8 cellular contexts compared by ENCODE assay signal in the genomic region with DNA sequence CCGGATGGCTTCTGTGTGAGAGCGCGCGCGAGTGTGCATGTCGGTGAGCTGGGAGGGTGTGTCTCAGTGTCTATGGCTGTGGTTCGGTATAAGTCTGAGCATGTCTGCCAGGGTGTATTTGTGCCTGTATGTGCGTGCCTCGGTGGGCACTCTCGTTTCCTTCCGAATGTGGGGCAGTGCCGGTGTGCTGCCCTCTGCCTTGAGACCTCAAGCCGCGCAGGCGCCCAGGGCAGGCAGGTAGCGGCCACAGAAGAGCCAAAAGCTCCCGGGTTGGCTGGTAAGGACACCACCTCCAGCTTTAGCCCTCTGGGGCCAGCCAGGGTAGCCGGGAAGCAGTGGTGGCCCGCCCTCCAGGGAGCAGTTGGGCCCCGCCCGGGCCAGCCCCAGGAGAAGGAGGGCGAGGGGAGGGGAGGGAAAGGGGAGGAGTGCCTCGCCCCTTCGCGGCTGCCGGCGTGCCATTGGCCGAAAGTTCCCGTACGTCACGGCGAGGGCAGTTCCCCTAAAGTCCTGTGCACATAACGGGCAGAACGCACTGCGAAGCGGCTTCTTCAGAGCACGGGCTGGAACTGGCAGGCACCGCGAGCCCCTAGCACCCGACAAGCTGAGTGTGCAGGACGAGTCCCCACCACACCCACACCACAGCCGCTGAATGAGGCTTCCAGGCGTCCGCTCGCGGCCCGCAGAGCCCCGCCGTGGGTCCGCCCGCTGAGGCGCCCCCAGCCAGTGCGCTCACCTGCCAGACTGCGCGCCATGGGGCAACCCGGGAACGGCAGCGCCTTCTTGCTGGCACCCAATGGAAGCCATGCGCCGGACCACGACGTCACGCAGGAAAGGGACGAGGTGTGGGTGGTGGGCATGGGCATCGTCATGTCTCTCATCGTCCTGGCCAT. TPM values are rescaled to one million over a fixed set of nuclear protein-coding genes. Genes with fewer than 3 reads are reported as not detected.
DNase-seq lines count a peak whose midpoint lies in the region; ATAC-seq, FAIRE-seq and TF ChIP-seq lines count a peak whose summit lies in the region.

A gene (plus strand): TSS at position 530 of the 890 bp plus-strand sequence. CDS start 221 bp downstream, at position 751.

- H3K36me3 Mint-ChIP-seq in HFFc6 (ENCODE audit: low read depth), result peaks cover 15% of the 10 kb centered on the region; the same call in 1 of the 2 replicates

- H2AFZ ChIP-seq in K562 (ENCODE audit: low read depth, low read length), result peak within 1 kb of the TSS; percentile 90

- TF ChIP-seq EP300 in K562 (IDR thresholded peaks at IDR 0.05; ENCODE audit: low read length), result no peak

- peak; percentile 100 for ATAC-seq in K562
- ATAC-seq in sciatic nerve, result peak; percentile 97

- no peaks in the 10 kb centered on the region for H3K9me1 ChIP-seq in K562 (ENCODE audit: control insufficient read depth, insufficient read depth, low read length)

- TF ChIP-seq CTCF in HFFc6 (IDR thresholded peaks at IDR 0.05) (no peak), K562 (IDR thresholded peaks at IDR 0.05 in 2 of 3, conservative IDR thresholded peaks at IDR 0.05 in 1 of 3; ENCODE audit: insufficient read depth in 2 of 3, low read depth in 1 of 3, low read length in 3 of 3) (no peak)

- H3K4me3 Mint-ChIP-seq in HFFc6, result peak within 1 kb of the TSS; percentile 94

- CTCF ChIA-PET in K562 (lab: Yijun Ruan, JAX; ENCODE audit: low intra/inter-chr PET ratio), result no interaction called here

- peak within 1 kb of the TSS; percentile 36 for H3K4me3 ChIP-seq in K562

- no peaks in the 10 kb centered on the region for H3K36me3 ChIP-seq in K562 (ENCODE audit: control insufficient read depth, insufficient read depth, low read length)

- no peaks in the 10 kb centered on the region for H3K79me2 ChIP-seq in K562 (ENCODE audit: control insufficient read depth, insufficient read depth, low read length)

- H3K4me1 ChIP-seq in K562 (replicated peaks in 1 of 2; ENCODE audit: control insufficient read depth in 2 of 2, insufficient read depth in 2 of 2, low read length in 2 of 2), result peaks cover 5 to 12% of the 10 kb centered on the region in 2 experiments; a peak in 3 of 5 replicates

- H3K4me2 ChIP-seq in K562 (ENCODE audit: insufficient read depth, low read length), result peak within 1 kb of the TSS; percentile 88

- TF ChIP-seq RAD21 in K562 (CRISPR knock-in tag; conservative IDR thresholded peaks at IDR 0.05 in 1 of 2, IDR thresholded peaks at IDR 0.05 in 1 of 2), result no peak

- H3K27ac Mint-ChIP-seq in HFFc6, result peak within 1 kb of the TSS; percentile 84

- intact Hi-C loops in K562 (cut with micrococcal nuclease) (no loop called here), sciatic nerve (cut with DNase I) (no loop called here)

- no peaks in the 10 kb centered on the region for H3K9me3 Mint-ChIP-seq in HFFc6

- in situ Hi-C loops in K562 (cut with MboI), result no loop called here

- TF ChIP-seq POLR2A in GM10847 (IDR thresholded peaks at IDR 0.05; ENCODE audit: extremely low read depth, insufficient read length) (peak; percentile 75), K562 (conservative IDR thresholded peaks at IDR 0.05) (no peak)

- no TSS peak for BruUV-seq in K562 (replicated peaks; lab: Mats Ljungman, UMichigan)

- H3K27me3 ChIP-seq in K562 (ENCODE audit: control insufficient read depth in 2 of 2, insufficient read depth in 2 of 2, low read length in 2 of 2), result peaks cover 19 to 26% of the 10 kb centered on the region in 2 experiments

- H3K27me3 Mint-ChIP-seq in HFFc6 (ENCODE audit: insufficient read depth), result peaks cover 1% of the 10 kb centered on the region; the same call in 1 of the 2 replicates

- 13% methylated on average over 48 of the region's 66 CpGs for WGBS in K562 (ENCODE audit: insufficient coverage, low coverage, missing lambda C conversion rate)

- H3K9ac ChIP-seq in K562 (ENCODE audit: insufficient read depth in 1 of 2, low read depth in 2 of 2, low read length in 2 of 2), result peak within 1 kb of the TSS; percentile 39 to 90

- H4K20me1 ChIP-seq in K562 (replicated peaks; ENCODE audit: control insufficient read depth, insufficient read depth, low read length), result no peaks in the 10 kb centered on the region; the same call in 1 of the 2 replicates

- peak; percentile 92 for DNase-seq in HFFc6
- DNase-seq in NCI-H1048 (lab: John Stamatoyannopoulos, UW), result peak; percentile 46
- peak; percentile 89 for DNase-seq in T1000 (lab: John Stamatoyannopoulos, UW)
- DNase-seq in K562 (ENCODE audit: extremely low read depth in 1 of 4, low spot score in 3 of 4), result peak; percentile 87 to 94 (median 92)
- DNase-seq in iPS DF 4.7 (ENCODE audit: extremely low read depth, low spot score), result peak; percentile 44
- DNase-seq in sciatic nerve (ENCODE audit: low spot score), result peak; percentile 93
- DNase-seq in NCI-H1694 treated with DMSO at 0.1 percent for 48 hours (lab: John Stamatoyannopoulos, UW), result no peak

- no peak within 1 kb of the TSS; the same call in 2 of the 3 replicates for H3K27ac ChIP-seq in K562 (ENCODE audit: extremely low read depth, low read depth, low read length)

- peaks cover 63% of the 10 kb centered on the region for H3K4me1 Mint-ChIP-seq in HFFc6 (ENCODE audit: low read depth)

- H3K9me3 ChIP-seq in K562 (replicated peaks; ENCODE audit: control insufficient read depth, insufficient read depth, low read depth, low read length), result no peaks in the 10 kb centered on the region

- peak; percentile 87 for FAIRE-seq in K562 (lab: Jason Lieb, UNC)

- POLR2A ChIA-PET in K562 (lab: Yijun Ruan, JAX), result interaction anchor here (1.2 kb wide), 1 partner anchor 20 kb away, joined by 3 read pairs; no protein-coding TSS in a partner anchor

TF ChIP-seq in K562, 482 proteins besides CTCF, POLR2A, EP300 and RAD21 (continues in another document):
- TF ChIP-seq ZSCAN32 (CRISPR knock-in tag; IDR thresholded peaks at IDR 0.05), result no peak
- TF ChIP-seq DACH1 (IDR thresholded peaks at IDR 0.05; ENCODE audit: partially characterized antibody), result no peak
- no peak for TF ChIP-seq CBX8 (IDR thresholded peaks at IDR 0.05; ENCODE audit: borderline replicate concordance, extremely low read depth, low read depth, low read length, poor library complexity, severe bottlenecking)
- TF ChIP-seq TRIM28 (IDR thresholded peaks at IDR 0.05), result no peak
- peak; percentile 71 to 79 for TF ChIP-seq NRF1 (conservative IDR thresholded peaks at IDR 0.05 in 1 of 2, IDR thresholded peaks at IDR 0.05 in 1 of 2)
- no peak for TF ChIP-seq OTX1 (CRISPR knock-in tag; IDR thresholded peaks at IDR 0.05)
- TF ChIP-seq GATAD2A (IDR thresholded peaks at IDR 0.05), result no peak
- no peak for TF ChIP-seq NCOA6 (IDR thresholded peaks at IDR 0.05)
- no peak for TF ChIP-seq ZNF274 (IDR thresholded peaks at IDR 0.05; ENCODE audit: borderline replicate concordance, low read depth, low read length)
- no peak for TF ChIP-seq ZNF3 (CRISPR knock-in tag; IDR thresholded peaks at IDR 0.05)
- TF ChIP-seq PCBP2 (IDR thresholded peaks at IDR 0.05; ENCODE audit: low read depth, low read length, poor library complexity, severe bottlenecking), result no peak
- TF ChIP-seq RBFOX2 (IDR thresholded peaks at IDR 0.05; ENCODE audit: low read depth, low read length), result peak; percentile 42
- TF ChIP-seq CCAR2 (IDR thresholded peaks at IDR 0.05; ENCODE audit: low read depth, low read length), result no peak
- no peak for TF ChIP-seq ELF4 (CRISPR knock-in tag; IDR thresholded peaks at IDR 0.05)
- no peak for TF ChIP-seq ARHGAP35 (IDR thresholded peaks at IDR 0.05; ENCODE audit: partially characterized antibody)
- no peak for TF ChIP-seq ASH1L (IDR thresholded peaks at IDR 0.05; ENCODE audit: borderline replicate concordance, low read depth, partially characterized antibody)
- no peak for TF ChIP-seq WHSC1 (IDR thresholded peaks at IDR 0.05; ENCODE audit: low read length)
- no peak for TF ChIP-seq SP2 (IDR thresholded peaks at IDR 0.05; ENCODE audit: extremely low read depth, low read depth, low read length, poor library complexity, severe bottlenecking)
- TF ChIP-seq, protein P1, sequence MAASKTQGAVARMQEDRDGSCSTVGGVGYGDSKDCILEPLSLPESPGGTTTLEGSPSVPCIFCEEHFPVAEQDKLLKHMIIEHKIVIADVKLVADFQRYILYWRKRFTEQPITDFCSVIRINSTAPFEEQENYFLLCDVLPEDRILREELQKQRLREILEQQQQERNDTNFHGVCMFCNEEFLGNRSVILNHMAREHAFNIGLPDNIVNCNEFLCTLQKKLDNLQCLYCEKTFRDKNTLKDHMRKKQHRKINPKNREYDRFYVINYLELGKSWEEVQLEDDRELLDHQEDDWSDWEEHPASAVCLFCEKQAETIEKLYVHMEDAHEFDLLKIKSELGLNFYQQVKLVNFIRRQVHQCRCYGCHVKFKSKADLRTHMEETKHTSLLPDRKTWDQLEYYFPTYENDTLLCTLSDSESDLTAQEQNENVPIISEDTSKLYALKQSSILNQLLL (CRISPR knock-in tag; IDR thresholded peaks at IDR 0.05; ENCODE audit: borderline replicate concordance), result no peak
- TF ChIP-seq BRD9 (IDR thresholded peaks at IDR 0.05; ENCODE audit: low read depth, partially characterized antibody), result no peak
- TF ChIP-seq ZNF197 (CRISPR knock-in tag; IDR thresholded peaks at IDR 0.05; ENCODE audit: low read depth), result no peak

RNA-seq across cellular contexts. Expression of the gene that starts here (rescaled TPM):
- 1 to 10 TPM; 2.0 to 4.0 (median 3.7) TPM for total RNA-seq in HFFc6 (2021; fragmentation: NEBNext Ultra II Directional; extraction: Animal tissue kit (Norgen Biotek cat#: 25700))
- total RNA-seq in K562 (2011; cell fraction: chromatin; rRNA removed; ENCODE audit: low replicate concordance), result 0.23 and 0.53 TPM in 2 replicates
- total RNA-seq in K562 (2011; cell fraction: nucleolus; rRNA removed), result 0.26 and 0.50 TPM in 2 replicates
- total RNA-seq in K562 (2011; cell fraction: nucleoplasm; rRNA removed), result not detected in 2 replicates
- total RNA-seq in K562 (2014; rRNA removed), result 0.12 TPM in 1 of 2 replicates, not detected in the other
- total RNA-seq in K562 (2014; rRNA removed; fragmentation: Illumina TruSeq; extraction: Trizol), result 0.04 TPM in 1 of 2 replicates, not detected in the other
- total RNA-seq in K562 (2015; rRNA removed; fragmentation: Illumina TruSeq; extraction: Trizol), result 0.04 and 0.07 TPM in 2 replicates
- 0.04 TPM in 2 replicates for total RNA-seq in K562 (2021)
- polyA plus RNA-seq in K562 (2011; rRNA removed), result 0.18 TPM in 1 of 2 replicates, not detected in the other
- 0.18 TPM in 1 of 2 replicates, not detected in the other for polyA plus RNA-seq in K562 (2011; cell fraction: cytosol; rRNA removed)
- polyA plus RNA-seq in K562 (2011; cell fraction: nucleus; rRNA removed), result 0.08 and 0.37 TPM in 2 replicates
- 0.04 TPM in 1 of 2 replicates, not detected in the other for polyA plus RNA-seq in K562 (2012)
- 0.03 TPM in 1 of 2 replicates, not detected in the other for polyA plus RNA-seq in K562 (2014; fragmentation: Illumina TruSeq; extraction: Trizol)
- under 1 TPM in 1 of 2 experiments, not detected in 1; 0.01 TPM for polyA plus RNA-seq in K562 (2014; fragmentation: Nextera tagmentation; extraction: Ambion mirVana)
- 0.07 and 0.09 TPM in 2 replicates for polyA plus RNA-seq in K562 (2014; rRNA removed)
- polyA minus RNA-seq in K562 (2011; rRNA and poly(A)+ RNA removed), result 0.56 TPM in 1 of 2 replicates, not detected in the other
- polyA minus RNA-seq in K562 (2011; cell fraction: cytosol; rRNA and poly(A)+ RNA removed), result not detected in 2 replicates
- 0.22 and 0.40 TPM in 2 replicates for polyA minus RNA-seq in K562 (2011; cell fraction: nucleus; rRNA and poly(A)+ RNA removed)
- total RNA-seq in sciatic nerve, result 6.7 TPM

Comparison
In these comparisons a context has a peak if more than half of its experiments do, and no peak if none do; other contexts are left out.
1. Peak in DNase-seq, ATAC-seq, H3K4me3 ChIP-seq, H3K9ac ChIP-seq and H3K4me2 ChIP-seq in K562; RNA of the gene not detected or under 1 TPM.